19 cellular contexts compared by ENCODE assay signal in the genomic region with DNA sequence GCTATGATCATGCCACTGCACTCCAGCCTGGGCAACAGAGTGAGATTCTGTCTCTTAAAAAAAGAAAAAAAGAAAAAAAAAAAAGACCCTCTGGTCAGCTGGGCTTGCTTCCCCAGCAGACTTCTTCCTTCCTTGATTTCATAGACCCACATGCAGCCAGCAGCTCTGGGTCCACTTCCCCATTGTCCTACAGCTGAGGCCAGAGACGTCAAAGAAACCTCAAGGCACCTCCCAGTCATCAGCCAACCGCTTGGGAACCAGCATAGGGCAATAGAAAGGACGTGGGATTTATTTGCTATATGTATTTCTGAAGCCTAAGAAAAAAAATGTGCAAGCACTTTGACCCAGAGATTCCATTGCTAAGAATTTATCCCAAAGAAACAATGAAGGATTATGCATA. TPM values are rescaled to one million over a fixed set of nuclear protein-coding genes. Genes with fewer than 3 reads are reported as not detected.
DNase-seq lines count a peak whose midpoint lies in the region; ATAC-seq, FAIRE-seq and TF ChIP-seq lines count a peak whose summit lies in the region.
"Had no signal": no experiment of that assay in that cellular context is flagged by ENCODE, and none has a peak within 500 bp of the region (broad histone marks: within the 10 kb centered on the region; RNA-seq: fewer than 3 reads in every experiment).

No MANE protein-coding gene starts in this region.

- FAIRE-seq in frontal cortex (lab: Jason Lieb, UNC), result no peak
- FAIRE-seq: A549 had no signal

- no peak for TF ChIP-seq EP300 in gastroesophageal sphincter (IDR thresholded peaks at IDR 0.05)

- H3K9me3 ChIP-seq in gastroesophageal sphincter (no peaks in the 10 kb centered on the region), mucosa of descending colon (no peaks in the 10 kb centered on the region), Caco-2 (no peaks in the 10 kb centered on the region)
- H3K9me3 ChIP-seq: A549 had no signal

- no peaks in the 10 kb centered on the region for H3K36me3 ChIP-seq in gastroesophageal sphincter
- no peaks in the 10 kb centered on the region for H3K36me3 ChIP-seq in mucosa of descending colon (ENCODE audit: low read depth)
- no peaks in the 10 kb centered on the region for H3K36me3 ChIP-seq in Caco-2 (ENCODE audit: control insufficient read depth, insufficient read depth, low read length)
- H3K36me3 ChIP-seq: cardiac muscle cell had no signal

- TF ChIP-seq CTCF in gastroesophageal sphincter (IDR thresholded peaks at IDR 0.05), result no peak
- no peak for TF ChIP-seq CTCF in mucosa of descending colon (IDR thresholded peaks at IDR 0.05)
- TF ChIP-seq CTCF in Caco-2 (IDR thresholded peaks at IDR 0.05; ENCODE audit: insufficient read depth in 1 of 2, low read depth in 1 of 2, low read length in 1 of 2, severe bottlenecking in 1 of 2, unreplicated experiment in 1 of 2), result no peak

- CTCF ChIA-PET in Caco-2 (lab: Charles Lee), result interaction anchor here (0.6 to 1.5 kb wide), 6 partner anchors 17 to 1324 kb away, joined by 3 to 5 read pairs (median 4); no protein-coding TSS in a partner anchor

- H3K4me1 Mint-ChIP-seq in Caco-2 (ENCODE audit: low read depth, unreplicated experiment), result peaks cover 16% of the 10 kb centered on the region
- H3K4me1 Mint-ChIP-seq: activated naive CD8-positive, alpha-beta T cell treated with anti-CD3 and anti-CD28 coated beads for 36 hours had no signal

- no peak overlapping the region for H3K27ac Mint-ChIP-seq in Caco-2 (ENCODE audit: unreplicated experiment)
- H3K27ac Mint-ChIP-seq: activated naive CD8-positive, alpha-beta T cell treated with anti-CD3 and anti-CD28 coated beads for 36 hours; activated T-cell treated with anti-CD3 and anti-CD28 coated beads, Interleukin-2, amount 50 U/mL, for 24 hours had no signal

- 40 to 43% methylated on average over 1 to 3 of the region's 3 CpGs for WGBS in gastroesophageal sphincter (ENCODE audit: low coverage in 1 of 2), 2 donors

- H3K4me1 ChIP-seq in gastroesophageal sphincter (no peaks in the 10 kb centered on the region), mucosa of descending colon (ENCODE audit: low read depth) (no peaks in the 10 kb centered on the region), Caco-2 (peaks cover 35% of the 10 kb centered on the region)

- no TSS peak for BruUV-seq in Caco-2 (replicated peaks; lab: Mats Ljungman, UMichigan)

- H3K27me3 ChIP-seq in gastroesophageal sphincter (peaks cover 20% of the 10 kb centered on the region), Caco-2 (replicated peaks; ENCODE audit: control insufficient read depth, insufficient read depth, low read length) (no peaks in the 10 kb centered on the region)
- H3K27me3 ChIP-seq: cardiac muscle cell had no signal

- H3K9me3 Mint-ChIP-seq in Caco-2 (ENCODE audit: unreplicated experiment), result no peaks in the 10 kb centered on the region
- H3K9me3 Mint-ChIP-seq: activated naive CD8-positive, alpha-beta T cell treated with anti-CD3 and anti-CD28 coated beads for 36 hours; activated T-cell treated with anti-CD3 and anti-CD28 coated beads, Interleukin-2, amount 50 U/mL, for 24 hours had no signal

- H3K4me3 ChIP-seq in gastroesophageal sphincter, result no peak overlapping the region
- H3K4me3 ChIP-seq in mucosa of descending colon, result no peak overlapping the region
- H3K4me3 ChIP-seq in Caco-2 (ENCODE audit: low read depth, low read length), result no peak overlapping the region
- H3K4me3 ChIP-seq: A549, cardiac muscle cell had no signal

- no peak overlapping the region for H3K4me3 Mint-ChIP-seq in Caco-2 (ENCODE audit: unreplicated experiment)
- H3K4me3 Mint-ChIP-seq: activated naive CD8-positive, alpha-beta T cell treated with anti-CD3 and anti-CD28 coated beads for 36 hours; activated T-cell treated with anti-CD3 and anti-CD28 coated beads, Interleukin-2, amount 50 U/mL, for 24 hours had no signal

- H3K27ac ChIP-seq in gastroesophageal sphincter, result no peak overlapping the region
- H3K27ac ChIP-seq: A549, cardiac muscle cell had no signal

- POLR2A ChIA-PET in Caco-2 (lab: Charles Lee), result interaction anchor here (0.5 to 1.0 kb wide), 3 partner anchors 11 to 358 kb away, joined by 3 to 14 read pairs (median 5); partner anchors contain the start of gene POP5

- DNase-seq in AML-193 (lab: John Stamatoyannopoulos, UW) (peak; percentile 77 to 81), NOMO-1 treated with dmso at 0.1 percent for 144 hours (lab: John Stamatoyannopoulos, UW; ENCODE audit: unreplicated experiment) (peak; percentile 82), mucosa of descending colon (no peak), Caco-2 (no peak), frontal cortex (ENCODE audit: low spot score in 2 of 2) (no peak), NCI-H2227 (lab: John Stamatoyannopoulos, UW; ENCODE audit: unreplicated experiment) (no peak), superior temporal gyrus (ENCODE audit: extremely low spot score) (no peak)
- DNase-seq: activated naive CD8-positive, alpha-beta T cell treated with anti-CD3 and anti-CD28 coated beads for 36 hours; activated T-cell treated with anti-CD3 and anti-CD28 coated beads, Interleukin-2, amount 50 U/mL, for 24 hours; effector CD8-positive, alpha-beta T cell; NCI-H187; NCI-H524 had no signal

- no peak for TF ChIP-seq POLR2A in gastroesophageal sphincter (IDR thresholded peaks at IDR 0.05)

- no peaks in the 10 kb centered on the region for H3K27me3 Mint-ChIP-seq in Caco-2 (ENCODE audit: insufficient read depth, unreplicated experiment)

- peak; percentile 46 for ATAC-seq in gastroesophageal sphincter
- ATAC-seq in mucosa of descending colon, result peak; percentile 48
- ATAC-seq: A549, HCT116 had no signal

- peaks cover 2% of the 10 kb centered on the region for H3K36me3 Mint-ChIP-seq in Caco-2 (ENCODE audit: insufficient read depth, unreplicated experiment)
- H3K36me3 Mint-ChIP-seq: activated naive CD8-positive, alpha-beta T cell treated with anti-CD3 and anti-CD28 coated beads for 36 hours had no signal

- intact Hi-C loops in mucosa of descending colon (cut with DNase I, micrococcal nuclease), result no loop called here
- intact Hi-C loops in Caco-2 (cut with micrococcal nuclease; ENCODE audit: unreplicated experiment), result no loop called here

RNA-seq across cellular contexts. Expression of gene SPPL3, which starts 35.4 kb away (rescaled TPM):
- total RNA-seq in gastroesophageal sphincter (10 to 100 TPM; 16.2 to 20.2 (median 19.0) TPM), mucosa of descending colon (10 to 100 TPM; 51.8 to 72.1 (median 65.6) TPM), Caco-2 (2022) (63.4 and 65.6 TPM in 2 replicates), frontal cortex (45.2 TPM)

RNA-seq across cellular contexts. Expression of gene HNF1A, which starts 38.8 kb away (rescaled TPM):
- total RNA-seq in gastroesophageal sphincter (under 1 TPM in 2 of 4 donors, not detected in 2; 0.27 to 0.47 TPM), mucosa of descending colon (10 to 100 TPM in 2 of 3 donors, 1 to 10 TPM in 1; 6.5 to 22.6 (median 14.4) TPM), Caco-2 (2022) (37.1 and 41.2 TPM in 2 replicates), frontal cortex (not detected)
- total RNA-seq: activated naive CD8-positive, alpha-beta T cell treated with anti-CD3 and anti-CD28 coated beads for 36 hours; cardiac muscle cell; mesenteric fat pad; RPMI7951; T-helper 2 cell treated with Interferon-gamma antibody and Interleukin-4, amounts not matched to agents 100 ng/mL and 5 ng/mL, for 36 hours had no signal

Comparison
In these comparisons a context has a peak if more than half of its experiments do, and no peak if none do; other contexts are left out.
1. DNase-seq: peak in AML-193 (2 of 2) and NOMO-1 treated with dmso at 0.1 percent for 144 hours (single experiment); none in mucosa of descending colon (0 of 3), Caco-2 (0 of 2), frontal cortex (0 of 2), NCI-H2227 (single experiment) and superior temporal gyrus (single experiment).